Comparison of ENCODE assay signal across 8 cellular contexts in genomic region chr1:33180226-33181037, GRCh38. TPM values are rescaled to one million over a fixed set of nuclear protein-coding genes. Genes with fewer than 3 reads are reported as not detected.
DNase-seq lines count a peak whose midpoint lies in the region; ATAC-seq and TF ChIP-seq lines count a peak whose summit lies in the region.

No MANE protein-coding gene starts in this region.

- H3K4me1 ChIP-seq in CD8-positive, alpha-beta memory T cell (ENCODE audit: insufficient read depth, low read length) = peaks cover 14% of the 10 kb centered on the region
- peaks cover 10% of the 10 kb centered on the region for H3K4me1 ChIP-seq in KMS-11 (ENCODE audit: low read depth, poor library complexity, severe bottlenecking)
- H3K4me1 ChIP-seq in Peyer's patch = peaks cover 0 to 22% (median 9%) of the 10 kb centered on the region in 4 donors
- H3K4me1 ChIP-seq in esophagus squamous epithelium = peaks cover 5 to 49% (median 6%) of the 10 kb centered on the region in 3 donors
- H3K4me1 ChIP-seq in muscle layer of duodenum (ENCODE audit: control insufficient read depth in 1 of 2, insufficient read depth in 2 of 2, low read length in 2 of 2) = peaks cover 3 to 28% of the 10 kb centered on the region in 2 donors

- no peak overlapping the region; the same call in 1 of the 2 replicates for H3K9ac ChIP-seq in KMS-11

- H3K9me3 Mint-ChIP-seq in CD8-positive, alpha-beta memory T cell = no peaks in the 10 kb centered on the region

- H3K4me3 Mint-ChIP-seq in CD8-positive, alpha-beta memory T cell = peak overlapping the region; percentile 81 to 95 (median 88)

- H3K27me3 ChIP-seq in CD8-positive, alpha-beta memory T cell (ENCODE audit: insufficient read depth, low read length, poor library complexity, severe bottlenecking) = peaks cover 4% of the 10 kb centered on the region
- H3K27me3 ChIP-seq in KMS-11 (ENCODE audit: insufficient read depth, low read depth) = no peaks in the 10 kb centered on the region
- no peaks in the 10 kb centered on the region for H3K27me3 ChIP-seq in Peyer's patch
- H3K27me3 ChIP-seq in esophagus squamous epithelium = no peaks in the 10 kb centered on the region
- H3K27me3 ChIP-seq in muscle layer of duodenum (ENCODE audit: low read depth, low read length) = no peaks in the 10 kb centered on the region

- peak; percentile 66 to 85 (median 77) for DNase-seq in CD8-positive, alpha-beta memory T cell
- DNase-seq in Peyer's patch = peak; percentile 92 to 96 (median 94)
- DNase-seq in activated T-helper 1 cell treated with Interleukin-2 at 50 U/mL for 16 hours (ENCODE audit: low read depth) = peak; percentile 69
- peak; percentile 53 for DNase-seq in esophagus squamous epithelium (lab: John Stamatoyannopoulos, UW)
- peak; percentile 85 for DNase-seq in stimulated activated CD8-positive, alpha-beta memory T cell treated with anti-CD3 and anti-CD28 coated beads, Interleukin-4, amount 100 ng/mL, for 48 hours

- H3K27ac Mint-ChIP-seq in CD8-positive, alpha-beta memory T cell = peak overlapping the region; percentile 21 to 91 (median 82)

- TF ChIP-seq CTCF in KMS-11 (conservative IDR thresholded peaks at IDR 0.05; ENCODE audit: low read depth, low read length) = no peak
- TF ChIP-seq CTCF in Peyer's patch (IDR thresholded peaks at IDR 0.05) = no peak
- no peak for TF ChIP-seq CTCF in esophagus squamous epithelium (IDR thresholded peaks at IDR 0.05)

- no peaks in the 10 kb centered on the region for H4K20me1 ChIP-seq in KMS-11 (ENCODE audit: insufficient read depth)

- WGBS in esophagus squamous epithelium, 2 donors = 16 to 18% methylated on average over 14 to 19 of the region's 38 CpGs

- TF ChIP-seq POLR2A in Peyer's patch (IDR thresholded peaks at IDR 0.05) (no peak), esophagus squamous epithelium (IDR thresholded peaks at IDR 0.05) (no peak)

- POLR2A ChIA-PET in CD8-positive, alpha-beta memory T cell (lab: Charles Lee) = interaction anchor here (0.6 to 2.3 kb wide), 7 partner anchors 12 to 571 kb away, joined by 3 to 40 read pairs (median 4); partner anchors contain the start of genes S100PBP and YARS1

- ATAC-seq in GM21619 (IDR thresholded peaks at IDR 0.05; ENCODE audit: unreplicated experiment) = peak; percentile 71

- H3K4me1 Mint-ChIP-seq in CD8-positive, alpha-beta memory T cell = peaks cover 35 to 45% (median 38%) of the 10 kb centered on the region in 3 donors

- H3K4me3 ChIP-seq in CD8-positive, alpha-beta memory T cell (ENCODE audit: low read length) = peak overlapping the region; percentile 83
- H3K4me3 ChIP-seq in KMS-11 (IDR thresholded peaks at IDR 0.05; ENCODE audit: insufficient read depth, low read depth, low read length) = no peak overlapping the region
- peak overlapping the region; percentile 76 to 96 (median 85) for H3K4me3 ChIP-seq in Peyer's patch
- peak overlapping the region; percentile 80 to 95 (median 90) for H3K4me3 ChIP-seq in esophagus squamous epithelium
- H3K4me3 ChIP-seq in muscle layer of duodenum (ENCODE audit: low read depth in 1 of 2, low read length in 2 of 2) = peak overlapping the region; percentile 59 to 91

- intact Hi-C loops in esophagus squamous epithelium (cut with DNase I) = no loop called here

- CTCF ChIA-PET in CD8-positive, alpha-beta memory T cell (lab: Charles Lee) = interaction anchor here (1.0 to 2.3 kb wide), 3 partner anchors 20 to 84 kb away, joined by 3 to 19 read pairs (median 3); no protein-coding TSS in a partner anchor

- H2AFZ ChIP-seq in KMS-11 (ENCODE audit: low read depth) = peak overlapping the region; percentile 34; the same call in 1 of the 2 replicates

- no peak overlapping the region for H3K27ac ChIP-seq in CD8-positive, alpha-beta memory T cell (ENCODE audit: low read depth, low read length)
- H3K27ac ChIP-seq in KMS-11 (no peak overlapping the region), Peyer's patch (peak overlapping the region in 3 of 4 donors; percentile 74 to 80 (median 80)), esophagus squamous epithelium (peak overlapping the region; percentile 83 to 92 (median 88)), muscle layer of duodenum (ENCODE audit: low read length) (no peak overlapping the region)

- no peaks in the 10 kb centered on the region for H3K79me2 ChIP-seq in KMS-11 (ENCODE audit: insufficient read depth, low read depth)

- H3K4me2 ChIP-seq in KMS-11 = peak overlapping the region; percentile 88

- no peaks in the 10 kb centered on the region for H3K36me3 ChIP-seq in CD8-positive, alpha-beta memory T cell (ENCODE audit: insufficient read depth, low read length)
- no peaks in the 10 kb centered on the region for H3K36me3 ChIP-seq in KMS-11 (ENCODE audit: insufficient read depth)
- no peaks in the 10 kb centered on the region for H3K36me3 ChIP-seq in Peyer's patch
- H3K36me3 ChIP-seq in esophagus squamous epithelium = peaks cover 0 to 11% (median 0%) of the 10 kb centered on the region in 3 donors
- H3K36me3 ChIP-seq in muscle layer of duodenum (ENCODE audit: control insufficient read depth in 1 of 2, insufficient read depth in 2 of 2, low read length in 2 of 2) = peaks cover 0 to 6% of the 10 kb centered on the region in 2 donors

- no peaks in the 10 kb centered on the region for H3K9me3 ChIP-seq in CD8-positive, alpha-beta memory T cell (ENCODE audit: low read length)
- H3K9me3 ChIP-seq in Peyer's patch = no peaks in the 10 kb centered on the region
- H3K9me3 ChIP-seq in esophagus squamous epithelium = no peaks in the 10 kb centered on the region
- H3K9me3 ChIP-seq in muscle layer of duodenum (ENCODE audit: control insufficient read depth in 1 of 2, low read length in 2 of 2) = no peaks in the 10 kb centered on the region

- peaks cover 0 to 9% of the 10 kb centered on the region in 2 donors for H3K27me3 Mint-ChIP-seq in CD8-positive, alpha-beta memory T cell

- H3K36me3 Mint-ChIP-seq in CD8-positive, alpha-beta memory T cell = peaks cover 0 to 20% (median 2%) of the 10 kb centered on the region in 3 donors

RNA-seq across cellular contexts. Expression of gene TRIM62, which starts 1.4 kb away (rescaled TPM):
- total RNA-seq in CD8-positive, alpha-beta memory T cell = 1 to 10 TPM; 5.0 to 5.5 TPM
- 7.0 TPM for polyA plus RNA-seq in CD8-positive, alpha-beta memory T cell
- total RNA-seq in Peyer's patch = 10 to 100 TPM in 3 of 4 donors, 1 to 10 TPM in 1; 3.5 to 22.8 (median 17.9) TPM
- 10 to 100 TPM in 1 of 4 donors, 1 to 10 TPM in 3; 5.4 to 17.7 (median 8.0) TPM for total RNA-seq in esophagus squamous epithelium

Comparison
In these comparisons a context has a peak if more than half of its experiments do, and no peak if none do; other contexts are left out.
1. H3K27ac ChIP-seq: peak in Peyer's patch (3 of 4) and esophagus squamous epithelium (4 of 4); none in CD8-positive, alpha-beta memory T cell (single experiment), KMS-11 (single experiment) and muscle layer of duodenum (single experiment).
2. Peak in every context shown above with its lines, with median percentiles within 50 percentile points of each other: DNase-seq.